19 cellular contexts compared by ENCODE assay signal in the genomic region with DNA sequence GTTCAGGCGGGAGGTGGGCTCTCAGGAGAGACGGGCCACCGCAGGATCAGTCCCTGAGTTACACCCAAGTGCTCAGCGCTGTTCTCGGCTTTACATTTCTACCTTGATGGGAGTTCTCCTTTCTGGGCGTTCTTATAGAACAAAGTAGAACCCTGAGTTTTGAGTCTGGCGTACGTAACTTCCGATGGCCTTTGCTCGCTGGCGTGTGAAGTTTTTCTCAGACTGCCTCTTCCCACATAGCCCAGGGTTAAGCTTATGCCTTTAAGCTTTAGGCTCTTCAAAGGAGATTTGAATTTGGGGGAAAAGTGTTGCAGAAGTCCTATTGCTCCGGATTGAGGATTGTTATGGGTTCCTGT. TPM values are rescaled to one million over a fixed set of nuclear protein-coding genes. Genes with fewer than 3 reads are reported as not detected.
"Had no signal": no experiment of that assay in that cellular context is flagged by ENCODE, and none has a peak within 500 bp of the region (broad histone marks: within the 10 kb centered on the region; RNA-seq: fewer than 3 reads in every experiment).

No MANE protein-coding gene starts in this region.

- H3K4me3 Mint-ChIP-seq: activated CD4-positive, alpha-beta T cell treated with anti-CD3 and anti-CD28 coated beads, Interleukin-2, amount 10 ng/mL, durations not matched to agents 7 days and 5 days; memory B cell; stimulated activated effector memory CD8-positive, alpha-beta T cell treated with anti-CD3 and anti-CD28 coated beads, Interleukin-12 subunit alpha, Interleukin-12 subunit beta, amount 100 ng/mL, for 72 hours had no signal

- H3K36me3 ChIP-seq: breast epithelium, left ventricle myocardium inferior, ovary had no signal

- H3K4me3 ChIP-seq: breast epithelium, left ventricle myocardium inferior, ovary had no signal

- H3K9me3 ChIP-seq: breast epithelium, left ventricle myocardium inferior, ovary had no signal

- ATAC-seq: stimulated activated effector memory CD8-positive, alpha-beta T cell treated with anti-CD3 and anti-CD28 coated beads, Interleukin-12 subunit alpha, Interleukin-12 subunit beta, amount 100 ng/mL, for 72 hours had no signal

- H3K27ac ChIP-seq: breast epithelium, left ventricle myocardium inferior, ovary had no signal

- H3K36me3 Mint-ChIP-seq: memory B cell; stimulated activated effector memory CD8-positive, alpha-beta T cell treated with anti-CD3 and anti-CD28 coated beads, Interleukin-12 subunit alpha, Interleukin-12 subunit beta, amount 100 ng/mL, for 72 hours had no signal

- H3K4me1 ChIP-seq: breast epithelium, left ventricle myocardium inferior had no signal

- H3K9me3 Mint-ChIP-seq: activated CD4-positive, alpha-beta T cell treated with anti-CD3 and anti-CD28 coated beads, Interleukin-2, amount 10 ng/mL, durations not matched to agents 7 days and 5 days; memory B cell; stimulated activated effector memory CD8-positive, alpha-beta T cell treated with anti-CD3 and anti-CD28 coated beads, Interleukin-12 subunit alpha, Interleukin-12 subunit beta, amount 100 ng/mL, for 72 hours had no signal

- FAIRE-seq: keratinocyte, urothelium cell line had no signal

- H3K27ac Mint-ChIP-seq: activated CD4-positive, alpha-beta T cell treated with anti-CD3 and anti-CD28 coated beads, Interleukin-2, amount 10 ng/mL, durations not matched to agents 7 days and 5 days; memory B cell; stimulated activated effector memory CD8-positive, alpha-beta T cell treated with anti-CD3 and anti-CD28 coated beads, Interleukin-12 subunit alpha, Interleukin-12 subunit beta, amount 100 ng/mL, for 72 hours had no signal

- DNase-seq: activated CD4-positive, alpha-beta T cell treated with anti-CD3 and anti-CD28 coated beads, Interleukin-2, amount 10 ng/mL, durations not matched to agents 7 days and 5 days; activated CD8-positive, alpha-beta memory T cell treated with anti-CD3 and anti-CD28 coated beads for 24 hours; activated naive CD4-positive, alpha-beta T cell treated with Interleukin-2 at 50 U/mL for 16 hours; aorta; dermis blood vessel endothelial cell; hippocampal formation; left ventricle myocardium inferior; ovary; stimulated activated CD4-positive, alpha-beta T cell treated with anti-CD3 and anti-CD28 coated beads, Interleukin-12 subunit alpha, Interleukin-12 subunit beta, amount 100 ng/mL, for 4 hours had no signal

- H3K27me3 ChIP-seq: breast epithelium, ovary had no signal

RNA-seq across cellular contexts. Expression of a gene that starts 13.7 kb away (rescaled TPM):
- total RNA-seq: activated CD4-positive, alpha-beta T cell treated with anti-CD3 and anti-CD28 coated beads, Interleukin-2, amount 10 ng/mL, durations not matched to agents 7 days and 5 days; aorta; breast epithelium; cerebellum; dermis blood vessel endothelial cell; glomerular endothelial cell; ovary had no signal
- polyA plus RNA-seq: esophagus, keratinocyte, neural cell, ovary had no signal

RNA-seq across cellular contexts. Expression of a gene that starts 32.0 kb away (rescaled TPM):
- total RNA-seq: cerebellum had no signal
- polyA plus RNA-seq: neural cell had no signal

RNA-seq across cellular contexts. Expression of a gene that starts 52.4 kb away (rescaled TPM):
- total RNA-seq: activated CD4-positive, alpha-beta T cell treated with anti-CD3 and anti-CD28 coated beads, Interleukin-2, amount 10 ng/mL, durations not matched to agents 7 days and 5 days; cerebellum; dermis blood vessel endothelial cell; glomerular endothelial cell; left ventricle myocardium inferior; myocyte; ovary had no signal
- polyA plus RNA-seq: keratinocyte had no signal
